In genomic region chr5:74686962-74687751, GRCh38 we compare ENCODE assay signal across 14 cellular contexts. TPM values are rescaled to one million over a fixed set of nuclear protein-coding genes. Genes with fewer than 3 reads are reported as not detected.
DNase-seq lines count a peak whose midpoint lies in the region; ATAC-seq and TF ChIP-seq lines count a peak whose summit lies in the region.
"Had no signal": no experiment of that assay in that cellular context is flagged by ENCODE, and none has a peak within 500 bp of the region (broad histone marks: within the 10 kb centered on the region; RNA-seq: fewer than 3 reads in every experiment).

No MANE protein-coding gene starts in this region.

- H3K4me3 Mint-ChIP-seq in Calu3 (ENCODE audit: low read depth, unreplicated experiment) = peak overlapping the region; percentile 79
- H3K4me3 Mint-ChIP-seq in naive thymus-derived CD4-positive, alpha-beta T cell = peak overlapping the region in 8 of 10 donors; percentile 32 to 92 (median 86)

- peaks cover 24% of the 10 kb centered on the region for H3K4me1 Mint-ChIP-seq in Calu3 (ENCODE audit: low read depth, unreplicated experiment)
- peaks cover 16 to 34% (median 32%) of the 10 kb centered on the region in 7 donors for H3K4me1 Mint-ChIP-seq in naive thymus-derived CD4-positive, alpha-beta T cell

- peaks cover 31% of the 10 kb centered on the region for H3K79me2 ChIP-seq in Karpas-422 (ENCODE audit: low read length)

- H2AFZ ChIP-seq in Karpas-422 (ENCODE audit: low read length) = no peak overlapping the region

- DNase-seq in Calu3 = no peak
- DNase-seq in Karpas-422 = no peak
- peak; percentile 64 for DNase-seq in choroid plexus epithelial cell (ENCODE audit: low read depth)
- DNase-seq in naive thymus-derived CD4-positive, alpha-beta T cell = no peak
- no peak for DNase-seq in SW 1271 (lab: John Stamatoyannopoulos, UW)
- DNase-seq in SKM-1 (lab: John Stamatoyannopoulos, UW; ENCODE audit: unreplicated experiment) = no peak
- DNase-seq: colonic mucosa, H7, hippocampal formation, NCI-H1105, NCI-H82, T-helper 9 cell had no signal

- H3K9me3 Mint-ChIP-seq in Calu3 (ENCODE audit: low read depth, unreplicated experiment) = no peaks in the 10 kb centered on the region
- no peaks in the 10 kb centered on the region for H3K9me3 Mint-ChIP-seq in naive thymus-derived CD4-positive, alpha-beta T cell

- no peaks in the 10 kb centered on the region for H3K27me3 Mint-ChIP-seq in Calu3 (ENCODE audit: unreplicated experiment)
- H3K27me3 Mint-ChIP-seq in naive thymus-derived CD4-positive, alpha-beta T cell = peaks cover 0 to 10% (median 0%) of the 10 kb centered on the region in 5 donors

- H3K27me3 ChIP-seq in Karpas-422 (ENCODE audit: low read length) = no peaks in the 10 kb centered on the region
- H3K27me3 ChIP-seq in naive thymus-derived CD4-positive, alpha-beta T cell (ENCODE audit: control insufficient read depth in 2 of 2, insufficient read depth in 2 of 2, low read length in 2 of 2) = no peaks in the 10 kb centered on the region
- H3K27me3 ChIP-seq: colonic mucosa had no signal

- H3K9me2 ChIP-seq in Karpas-422 (replicated peaks; ENCODE audit: insufficient read depth, low read length) = no peaks in the 10 kb centered on the region

- peaks cover 16% of the 10 kb centered on the region; the same call in 1 of the 2 replicates for H3K36me3 ChIP-seq in Karpas-422 (ENCODE audit: insufficient read depth, low read length)
- H3K36me3 ChIP-seq in naive thymus-derived CD4-positive, alpha-beta T cell (ENCODE audit: control insufficient read depth in 2 of 3, insufficient read depth in 3 of 3, low read length in 3 of 3) = peaks cover 0 to 26% (median 0%) of the 10 kb centered on the region in 3 experiments

- no peaks in the 10 kb centered on the region for H3K9me3 ChIP-seq in Karpas-422 (ENCODE audit: low read length)
- H3K9me3 ChIP-seq in naive thymus-derived CD4-positive, alpha-beta T cell (ENCODE audit: control insufficient read depth in 2 of 3, low read length in 3 of 3) = no peaks in the 10 kb centered on the region
- H3K9me3 ChIP-seq: colonic mucosa had no signal

- intact Hi-C loops in Calu3 (cut with micrococcal nuclease; ENCODE audit: unreplicated experiment) = no loop called here
- intact Hi-C loops in naive thymus-derived CD4-positive, alpha-beta T cell (cut with micrococcal nuclease) = loop anchor here (5.0 to 10.0 kb wide), 7 partner anchors 165 to 550 kb away; partner anchors contain the start of genes ANKRD31 (in 2 of the 2), GCNT4 (in 2 of the 2) and FAM169A (in 1 of the 2)

- H3K27ac ChIP-seq in Karpas-422 (ENCODE audit: low read length) = no peak overlapping the region
- H3K27ac ChIP-seq in naive thymus-derived CD4-positive, alpha-beta T cell (ENCODE audit: low read depth, low read length) = no peak overlapping the region
- H3K27ac ChIP-seq: colonic mucosa had no signal

- H3K4me3 ChIP-seq in Karpas-422 (ENCODE audit: low read length) = no peak overlapping the region
- H3K4me3 ChIP-seq in choroid plexus epithelial cell (ENCODE audit: low read depth, low read length) = peak overlapping the region; percentile 91
- H3K4me3 ChIP-seq in naive thymus-derived CD4-positive, alpha-beta T cell (ENCODE audit: low read length) = no peak overlapping the region

- no peak for ATAC-seq in naive thymus-derived CD4-positive, alpha-beta T cell
- ATAC-seq in HG03025 (IDR thresholded peaks at IDR 0.05; ENCODE audit: low FRiP score, unreplicated experiment) (no peak), GM21723 (IDR thresholded peaks at IDR 0.05; ENCODE audit: unreplicated experiment) (no peak)

- H3K4me2 ChIP-seq in Karpas-422 (ENCODE audit: low read depth, low read length, poor library complexity, severe bottlenecking) = peak overlapping the region; percentile 73

- no peaks in the 10 kb centered on the region for H4K20me1 ChIP-seq in Karpas-422 (ENCODE audit: insufficient read depth, low read depth, low read length)

- H3K9ac ChIP-seq in Karpas-422 (ENCODE audit: low read length) = no peak overlapping the region

- H3K27ac Mint-ChIP-seq in Calu3 (ENCODE audit: unreplicated experiment) = no peak overlapping the region
- H3K27ac Mint-ChIP-seq in naive thymus-derived CD4-positive, alpha-beta T cell = peak overlapping the region in 6 of 9 donors; percentile 9 to 88 (median 86)

- TSS peak; percentile 32 for BruUV-seq in Calu3 (replicated peaks; lab: Mats Ljungman, UMichigan)

- POLR2A ChIA-PET in naive thymus-derived CD4-positive, alpha-beta T cell (lab: Charles Lee) = no interaction called here

- H3K4me1 ChIP-seq in Karpas-422 (ENCODE audit: low read length) = peaks cover 13% of the 10 kb centered on the region
- H3K4me1 ChIP-seq in naive thymus-derived CD4-positive, alpha-beta T cell (ENCODE audit: control insufficient read depth in 2 of 2, insufficient read depth in 2 of 2, low read length in 2 of 2) = peaks cover 7 to 13% of the 10 kb centered on the region in 2 donors

- peaks cover 32% of the 10 kb centered on the region for H3K36me3 Mint-ChIP-seq in Calu3 (ENCODE audit: insufficient read depth, unreplicated experiment)
- H3K36me3 Mint-ChIP-seq in naive thymus-derived CD4-positive, alpha-beta T cell = peaks cover 4 to 19% (median 7%) of the 10 kb centered on the region in 5 donors

- no peak for TF ChIP-seq CTCF in Calu3 (IDR thresholded peaks at IDR 0.05; ENCODE audit: unreplicated experiment)
- TF ChIP-seq CTCF in choroid plexus epithelial cell (conservative IDR thresholded peaks at IDR 0.05; ENCODE audit: low read depth, low read length) = no peak

- CTCF ChIA-PET in Calu3 (lab: Charles Lee) = interaction anchor here (0.6 kb wide), 1 partner anchor 45 kb away, joined by 6 read pairs; no protein-coding TSS in a partner anchor
- CTCF ChIA-PET in naive thymus-derived CD4-positive, alpha-beta T cell (lab: Charles Lee) = interaction anchor here (0.7 kb wide), 1 partner anchor 80 kb away, joined by 3 read pairs; no protein-coding TSS in a partner anchor

RNA-seq across cellular contexts. Expression of gene HEXB, which starts 2.1 kb away (rescaled TPM):
- total RNA-seq in Calu3 (2022) = 212 and 223 TPM in 2 replicates
- 70.2 and 74.3 TPM in 2 replicates for total RNA-seq in Karpas-422 (2014; rRNA removed; shearing (Covaris generic); ENCODE audit: low replicate concordance)
- 10 to 100 TPM; 37.7 to 88.9 (median 64.2) TPM for total RNA-seq in naive thymus-derived CD4-positive, alpha-beta T cell
- polyA plus RNA-seq in naive thymus-derived CD4-positive, alpha-beta T cell = 10 to 100 TPM; 94.2 to 95.8 TPM

RNA-seq across cellular contexts. Expression of gene ENC1, which starts 46.6 kb away (rescaled TPM):
- 91.6 and 100 TPM in 2 replicates for total RNA-seq in Calu3 (2022)
- total RNA-seq in Karpas-422 (2014; rRNA removed; shearing (Covaris generic); ENCODE audit: low replicate concordance) = 0.15 and 0.25 TPM in 2 replicates
- total RNA-seq in naive thymus-derived CD4-positive, alpha-beta T cell = 10 to 100 TPM in 2 of 5 experiments, 1 to 10 TPM in 3; 1.3 to 18.1 (median 1.6) TPM
- polyA plus RNA-seq in naive thymus-derived CD4-positive, alpha-beta T cell = 1 to 10 TPM in 1 of 2 donors, under 1 TPM in 1; 0.77 to 3.3 TPM
